In genomic region chr10:58846856-58847255, GRCh38 we compare ENCODE assay signal across 10 cellular contexts.
"Had no signal": no experiment of that assay in that cellular context is flagged by ENCODE, and none has a peak within 500 bp of the region (broad histone marks: within the 10 kb centered on the region; RNA-seq: fewer than 3 reads in every experiment).

No MANE protein-coding gene starts in this region.

- H3K36me3 ChIP-seq: HAP-1 had no signal

- H3K4me1 ChIP-seq: HAP-1 had no signal

- DNase-seq: GM23248, GOT3, H7, HFFc6, IMR-90, KG1 had no signal

- FAIRE-seq: HTR-8/SVneo, K562 had no signal

- H3K9me3 ChIP-seq: HAP-1 had no signal

- H3K4me3 ChIP-seq: GM23248, HAP-1, K562 had no signal

- ATAC-seq: HCT116, K562 had no signal

- H3K27ac ChIP-seq: GM23248 had no signal
